ENCODE assay signal across 8 cellular contexts in genomic region chr14:35879654-35880249, GRCh38. TPM values are rescaled to one million over a fixed set of nuclear protein-coding genes. Genes with fewer than 3 reads are reported as not detected.
DNase-seq lines count a peak whose midpoint lies in the region; ATAC-seq and TF ChIP-seq lines count a peak whose summit lies in the region.

No MANE protein-coding gene starts in this region.

- TF ChIP-seq CTCF in left ventricle myocardium inferior (IDR thresholded peaks at IDR 0.05; ENCODE audit: borderline replicate concordance) (peak; percentile 50), choroid plexus epithelial cell (conservative IDR thresholded peaks at IDR 0.05; ENCODE audit: low read depth, low read length) (peak; percentile 57)

- no peak overlapping the region for H3K27ac ChIP-seq in left ventricle myocardium inferior (replicated peaks)

- intact Hi-C loops in left ventricle myocardium inferior (cut with micrococcal nuclease) = no loop called here
- intact Hi-C loops in Right ventricle myocardium superior (cut with DNase I) = no loop called here

- H3K4me1 ChIP-seq in left ventricle myocardium inferior = peaks cover 17% of the 10 kb centered on the region

- ATAC-seq in Right ventricle myocardium superior (ENCODE audit: poor library complexity) = no peak
- ATAC-seq in GM21717 (IDR thresholded peaks at IDR 0.05; ENCODE audit: unreplicated experiment) = no peak

- H3K9me3 ChIP-seq in left ventricle myocardium inferior (replicated peaks) = no peaks in the 10 kb centered on the region

- no peaks in the 10 kb centered on the region for H3K27me3 ChIP-seq in left ventricle myocardium inferior (ENCODE audit: low read depth)

- no peak overlapping the region for H3K4me3 ChIP-seq in left ventricle myocardium inferior
- no peak overlapping the region for H3K4me3 ChIP-seq in choroid plexus epithelial cell (ENCODE audit: low read depth, low read length)

- DNase-seq in left ventricle myocardium inferior (no peak), Right ventricle myocardium superior (no peak), NCI-H1694 treated with DMSO at 0.1 percent for 48 hours (lab: John Stamatoyannopoulos, UW) (peak; percentile 21), choroid plexus epithelial cell (ENCODE audit: low read depth) (peak; percentile 63), superior temporal gyrus (ENCODE audit: extremely low spot score) (peak; percentile 58), AG20443 (ENCODE audit: low spot score) (no peak), retina (no peak)

- H3K36me3 ChIP-seq in left ventricle myocardium inferior = no peaks in the 10 kb centered on the region

RNA-seq across cellular contexts. Expression of gene BRMS1L, which starts 53.6 kb away (rescaled TPM):
- total RNA-seq in left ventricle myocardium inferior = 14.2 TPM
- 10.3 TPM for total RNA-seq in Right ventricle myocardium superior

Comparison
In these comparisons a context has a peak if more than half of its experiments do, and no peak if none do; other contexts are left out.
1. DNase-seq: peak in NCI-H1694 treated with DMSO at 0.1 percent for 48 hours (single experiment), choroid plexus epithelial cell (single experiment) and superior temporal gyrus (single experiment); none in left ventricle myocardium inferior (single experiment), Right ventricle myocardium superior (single experiment), AG20443 (single experiment) and retina (single experiment).